Comparison of ENCODE assay signal across 25 cellular contexts in the genomic region with DNA sequence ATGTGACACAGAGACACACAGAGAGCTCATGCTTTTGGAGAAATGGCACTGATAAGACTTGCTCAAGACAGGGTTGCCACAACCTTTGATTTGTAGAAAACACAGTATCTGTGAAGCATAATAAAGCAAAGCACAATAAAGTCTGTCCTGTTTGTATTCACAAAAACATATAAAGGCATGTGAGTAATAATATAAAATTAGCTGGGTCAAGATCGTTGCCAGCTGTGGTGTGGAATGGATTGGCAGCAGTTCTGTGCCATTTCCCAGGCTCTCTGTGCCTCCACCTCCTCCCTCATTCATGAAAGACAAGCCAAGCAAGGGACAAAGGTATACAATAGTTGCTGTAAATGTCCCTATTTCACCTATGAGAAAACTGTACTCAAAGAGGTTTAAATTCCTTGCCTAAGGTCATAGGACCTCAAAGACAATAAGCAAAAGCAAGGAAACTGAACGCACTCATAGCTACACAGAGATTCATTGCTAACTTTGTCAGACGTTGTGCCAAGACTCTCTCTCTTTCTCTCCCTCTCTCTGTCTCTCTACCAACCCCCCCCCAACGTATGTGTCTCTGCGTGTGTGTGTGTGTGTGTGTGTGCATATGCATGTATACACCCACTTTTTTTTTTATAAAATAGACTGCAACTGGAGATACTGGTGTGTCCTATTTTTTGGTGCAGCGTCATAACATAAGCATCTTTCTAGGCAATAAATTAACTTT. TPM values are rescaled to one million over a fixed set of nuclear protein-coding genes. Genes with fewer than 3 reads are reported as not detected.
A peak's percentile ranks its signal among the peaks of the same experiment; 100 is the strongest.
DNase-seq lines count a peak whose midpoint lies in the region; ATAC-seq, FAIRE-seq and TF ChIP-seq lines count a peak whose summit lies in the region.
"Had no signal": no experiment of that assay in that cellular context is flagged by ENCODE, and none has a peak within 500 bp of the region (broad histone marks: within the 10 kb centered on the region; RNA-seq: fewer than 3 reads in every experiment).

No MANE protein-coding gene starts in this region.

- H3K27ac Mint-ChIP-seq in astrocyte (ENCODE audit: unreplicated experiment): no peak overlapping the region
- H3K27ac Mint-ChIP-seq: activated CD4-positive, alpha-beta memory T cell treated with anti-CD3 and anti-CD28 coated beads for 36 hours; CD4-positive, CD25-positive, alpha-beta regulatory T cell; dendritic cell treated with granulocyte-macrophage colony-stimulating factor and Interleukin-4, amounts not matched to agents 40 ng/mL and 50 ng/mL, for 4 days had no signal

- peaks cover 27% of the 10 kb centered on the region for H3K4me1 ChIP-seq in astrocyte (ENCODE audit: insufficient read depth, low read length)
- peaks cover 42% of the 10 kb centered on the region for H3K4me1 ChIP-seq in hepatocyte (ENCODE audit: insufficient read depth)
- peaks cover 49 to 55% (median 54%) of the 10 kb centered on the region in 3 donors for H3K4me1 ChIP-seq in skeletal muscle tissue (ENCODE audit: control insufficient read depth in 3 of 3, insufficient read depth in 3 of 3, low read length in 3 of 3)
- peaks cover 31% of the 10 kb centered on the region for H3K4me1 ChIP-seq in lower lobe of right lung

- DNase-seq in EH (ENCODE audit: low read depth) (peak; percentile 56), astrocyte (ENCODE audit: low read depth) (no peak), hepatocyte (ENCODE audit: low spot score) (no peak), lower lobe of right lung (no peak), anterior cingulate cortex (lab: John Stamatoyannopoulos, UW) (no peak), ACHN (no peak)
- DNase-seq: activated CD4-positive, alpha-beta memory T cell treated with anti-CD3 and anti-CD28 coated beads for 36 hours; activated naive CD4-positive, alpha-beta T cell treated with Interleukin-2 at 50 U/mL for 16 hours; activated T-cell treated with anti-CD3 and anti-CD28 coated beads, Interleukin-2, amount 50 U/mL, for 1 hour; CD4-positive, CD25-positive, alpha-beta regulatory T cell; DMS153; NCI-H1417 treated with DMSO at 0.1 percent for 48 hours; ovary; stimulated activated CD4-positive, alpha-beta T cell treated with anti-CD3 and anti-CD28 coated beads, Interleukin-1b, Interleukin-23, amount 100 ng/mL, for 48 hours; stimulated activated naive CD4-positive, alpha-beta T cell treated with Interleukin-2 at 50 U/mL for 16 hours; T-helper 2 cell had no signal

- H3K27me3 ChIP-seq in astrocyte (ENCODE audit: insufficient read depth, low read length) (no peaks in the 10 kb centered on the region), hepatocyte (no peaks in the 10 kb centered on the region), skeletal muscle tissue (ENCODE audit: control insufficient read depth in 3 of 3, insufficient read depth in 3 of 3, low read length in 3 of 3) (no peaks in the 10 kb centered on the region), lower lobe of right lung (ENCODE audit: low read depth) (no peaks in the 10 kb centered on the region)
- H3K27me3 ChIP-seq: ascending aorta, ovary, SJSA1 had no signal

- peaks cover 47% of the 10 kb centered on the region for H4K20me1 ChIP-seq in astrocyte (ENCODE audit: insufficient read depth, low read length)
- no peaks in the 10 kb centered on the region for H4K20me1 ChIP-seq in hepatocyte (ENCODE audit: insufficient read depth, poor library complexity, severe bottlenecking)

- H3K36me3 Mint-ChIP-seq in astrocyte (ENCODE audit: low read depth, unreplicated experiment): peaks cover 3% of the 10 kb centered on the region
- H3K36me3 Mint-ChIP-seq: activated CD4-positive, alpha-beta memory T cell treated with anti-CD3 and anti-CD28 coated beads for 36 hours; CD4-positive, CD25-positive, alpha-beta regulatory T cell had no signal

- H3K4me3 Mint-ChIP-seq in astrocyte (ENCODE audit: unreplicated experiment): no peak overlapping the region
- H3K4me3 Mint-ChIP-seq: activated CD4-positive, alpha-beta memory T cell treated with anti-CD3 and anti-CD28 coated beads for 36 hours; CD4-positive, CD25-positive, alpha-beta regulatory T cell; dendritic cell treated with granulocyte-macrophage colony-stimulating factor and Interleukin-4, amounts not matched to agents 40 ng/mL and 50 ng/mL, for 4 days had no signal

- H3K9me3 ChIP-seq in astrocyte (ENCODE audit: insufficient read depth, low read depth, low read length) (no peaks in the 10 kb centered on the region), hepatocyte (ENCODE audit: low read depth) (no peaks in the 10 kb centered on the region), skeletal muscle tissue (ENCODE audit: control insufficient read depth in 3 of 3, low read length in 3 of 3) (no peaks in the 10 kb centered on the region), lower lobe of right lung (no peaks in the 10 kb centered on the region)
- H3K9me3 ChIP-seq: ascending aorta, HAP-1, ovary, SJSA1 had no signal

- ATAC-seq in lower lobe of right lung: no peak
- ATAC-seq in GM21786 (IDR thresholded peaks at IDR 0.05; ENCODE audit: unreplicated experiment): no peak
- ATAC-seq: left lobe of liver, sciatic nerve had no signal

- no peak overlapping the region for H2AFZ ChIP-seq in astrocyte (ENCODE audit: low read depth, low read length)
- H2AFZ ChIP-seq in hepatocyte: no peak overlapping the region

- no peaks in the 10 kb centered on the region for H3K9me2 ChIP-seq in hepatocyte (replicated peaks; ENCODE audit: insufficient read depth)

- 77% methylated on average over 6 of the region's 6 CpGs for WGBS in hepatocyte (ENCODE audit: low lambda C conversion rate, missing lambda C conversion rate)

- no peak overlapping the region for H3K9ac ChIP-seq in astrocyte (ENCODE audit: low read length)
- H3K9ac ChIP-seq in skeletal muscle tissue (ENCODE audit: low read depth in 1 of 3, low read length in 3 of 3): peak overlapping the region in 1 of 3 donors; percentile 34

- H3K9me3 Mint-ChIP-seq in astrocyte (ENCODE audit: unreplicated experiment): no peaks in the 10 kb centered on the region
- H3K9me3 Mint-ChIP-seq: activated CD4-positive, alpha-beta memory T cell treated with anti-CD3 and anti-CD28 coated beads for 36 hours; CD4-positive, CD25-positive, alpha-beta regulatory T cell; dendritic cell treated with granulocyte-macrophage colony-stimulating factor and Interleukin-4, amounts not matched to agents 40 ng/mL and 50 ng/mL, for 4 days had no signal

- peaks cover 35% of the 10 kb centered on the region for H3K4me1 Mint-ChIP-seq in astrocyte (ENCODE audit: low read depth, unreplicated experiment)
- H3K4me1 Mint-ChIP-seq: CD4-positive, CD25-positive, alpha-beta regulatory T cell had no signal

- no peak overlapping the region for H3K4me2 ChIP-seq in astrocyte (ENCODE audit: low read length)
- H3K4me2 ChIP-seq in hepatocyte: no peak overlapping the region

- H3K27ac ChIP-seq in astrocyte (ENCODE audit: low read depth, low read length): no peak overlapping the region
- H3K27ac ChIP-seq in hepatocyte: peak overlapping the region; percentile 9
- peak overlapping the region; percentile 36 for H3K27ac ChIP-seq in skeletal muscle tissue (ENCODE audit: low read depth, low read length)
- H3K27ac ChIP-seq in lower lobe of right lung: no peak overlapping the region
- H3K27ac ChIP-seq: ovary had no signal

- intact Hi-C loops in lower lobe of right lung (cut with DNase I): no loop called here

- in situ Hi-C loops in ACHN (cut with HindIII; ENCODE audit: low pct_ligation_motif_present, low pct_unique_long_range_greater_than_20kb, low sequenced_read_pairs): no loop called here

- H3K79me2 ChIP-seq in astrocyte (ENCODE audit: insufficient read depth, low read length): peaks cover 76% of the 10 kb centered on the region
- peaks cover 77% of the 10 kb centered on the region for H3K79me2 ChIP-seq in hepatocyte

- peak; percentile 62 for FAIRE-seq in astrocyte (lab: Jason Lieb, UNC)
- FAIRE-seq: GM12891 had no signal

- H3K4me3 ChIP-seq in astrocyte (ENCODE audit: insufficient read depth, low read depth, low read length) (no peak overlapping the region), hepatocyte (no peak overlapping the region), skeletal muscle tissue (ENCODE audit: low read length in 3 of 3) (no peak overlapping the region), lower lobe of right lung (no peak overlapping the region)
- H3K4me3 ChIP-seq: ascending aorta, HAP-1, ovary, SJSA1 had no signal

- no peaks in the 10 kb centered on the region for H3K27me3 Mint-ChIP-seq in astrocyte (ENCODE audit: low read depth, unreplicated experiment)

- TF ChIP-seq CTCF in astrocyte (IDR thresholded peaks at IDR 0.05; ENCODE audit: insufficient read depth, low read depth, low read length) (no peak), hepatocyte (IDR thresholded peaks at IDR 0.05; ENCODE audit: poor library complexity) (no peak), lower lobe of right lung (IDR thresholded peaks at IDR 0.05) (no peak)

- H3K36me3 ChIP-seq in astrocyte (ENCODE audit: insufficient read depth, low read length) (no peaks in the 10 kb centered on the region), hepatocyte (replicated peaks; ENCODE audit: insufficient read depth, low read depth) (no peaks in the 10 kb centered on the region), skeletal muscle tissue (ENCODE audit: control insufficient read depth in 3 of 3, insufficient read depth in 3 of 3, low read length in 3 of 3) (no peaks in the 10 kb centered on the region), lower lobe of right lung (no peaks in the 10 kb centered on the region)
- H3K36me3 ChIP-seq: ascending aorta, HAP-1, ovary had no signal

RNA-seq across cellular contexts. Expression of a gene that starts 31.8 kb away (rescaled TPM):
- total RNA-seq in astrocyte (42.9 and 43.5 TPM in 2 replicates), hepatocyte (13.0 and 14.1 TPM in 2 replicates), skeletal muscle tissue (15.7 TPM), lower lobe of right lung (12.0 TPM)
- polyA plus RNA-seq in hepatocyte: 6.1 and 6.8 TPM in 2 replicates
- total RNA-seq: CD4-positive, CD25-positive, alpha-beta regulatory T cell had no signal
- polyA plus RNA-seq: CD4-positive, CD25-positive, alpha-beta regulatory T cell had no signal

Comparison
In these comparisons a context has a peak if more than half of its experiments do, and no peak if none do; other contexts are left out.
1. H3K27ac ChIP-seq: peak in hepatocyte (single experiment) and skeletal muscle tissue (single experiment); none in astrocyte (single experiment) and lower lobe of right lung (single experiment).